ENCODE assay signal across 1 cellular context in genomic region chr5:6819521-6819920, GRCh38.
TF ChIP-seq lines count a peak whose summit lies in the region.

No MANE protein-coding gene starts in this region.

TF ChIP-seq in H1, 55 proteins besides CTCF, POLR2A, EP300 and RAD21 (continued from another document):
- no peak for TF ChIP-seq CHD7 (IDR thresholded peaks at IDR 0.05; ENCODE audit: insufficient replicate concordance, low read length)
- TF ChIP-seq SP1 (IDR thresholded peaks at IDR 0.05; ENCODE audit: low read depth, low read length), result no peak
- TF ChIP-seq RNF2 (IDR thresholded peaks at IDR 0.05; ENCODE audit: borderline replicate concordance, low read depth, low read length, missing control alignments, poor library complexity, severe bottlenecking), result no peak
- no peak for TF ChIP-seq RXRA (IDR thresholded peaks at IDR 0.05; ENCODE audit: insufficient read depth, low read depth, low read length)
- TF ChIP-seq ATF2 (IDR thresholded peaks at IDR 0.05; ENCODE audit: low read length), result no peak
- no peak for TF ChIP-seq JUN (IDR thresholded peaks at IDR 0.05; ENCODE audit: low read depth, low read length)
- no peak for TF ChIP-seq E2F6 (IDR thresholded peaks at IDR 0.05)
- TF ChIP-seq MAX (IDR thresholded peaks at IDR 0.05), result no peak
- TF ChIP-seq SP4 (IDR thresholded peaks at IDR 0.05; ENCODE audit: low read length), result no peak
- TF ChIP-seq TAF1 (IDR thresholded peaks at IDR 0.05; ENCODE audit: low read depth, low read length), result no peak
